ENCODE assay signal across 7 cellular contexts in genomic region chr17:17681744-17682292, GRCh38. TPM values are rescaled to one million over a fixed set of nuclear protein-coding genes. Genes with fewer than 3 reads are reported as not detected.
DNase-seq lines count a peak whose midpoint lies in the region; ATAC-seq and TF ChIP-seq lines count a peak whose summit lies in the region.

No MANE protein-coding gene starts in this region.

- peak; percentile 12 for ATAC-seq in GM18868 (IDR thresholded peaks at IDR 0.05; ENCODE audit: unreplicated experiment)
- peak; percentile 28 for ATAC-seq in HG02981 (IDR thresholded peaks at IDR 0.05; ENCODE audit: unreplicated experiment)
- peak; percentile 8 for ATAC-seq in memory B cell (ENCODE audit: low read depth)

- H3K27me3 Mint-ChIP-seq in memory B cell, result peaks cover 5% of the 10 kb centered on the region

- H3K4me3 ChIP-seq in dorsolateral prefrontal cortex, result peak overlapping the region; percentile 43 to 92 (median 78)

- TF ChIP-seq CTCF in dorsolateral prefrontal cortex (IDR thresholded peaks at IDR 0.05 in 54 of 56, conservative IDR thresholded peaks at IDR 0.05 in 2 of 56; ENCODE audit: low read depth in 1 of 56, partially characterized antibody in 56 of 56), result peak in 10 of 56 donors; percentile 2 to 22 (median 8)

- no peaks in the 10 kb centered on the region for H3K36me3 Mint-ChIP-seq in memory B cell

- peaks cover 24% of the 10 kb centered on the region for H3K4me1 Mint-ChIP-seq in memory B cell

- intact Hi-C loops in dorsolateral prefrontal cortex (cut with DNase I), result loop anchor here (2.0 to 5.0 kb wide), 10 partner anchors 40 to 360 kb away; no protein-coding TSS in a partner anchor

- peak overlapping the region in 58 of 59 donors; percentile 53 to 97 (median 90) for H3K27ac ChIP-seq in dorsolateral prefrontal cortex
- H3K27ac ChIP-seq in substantia nigra (ENCODE audit: low read depth, low read length, poor library complexity, severe bottlenecking), result peak overlapping the region; percentile 71

- DNase-seq in UCSD-AML1 (lab: John Stamatoyannopoulos, UW; ENCODE audit: unreplicated experiment) (peak; percentile 63), dorsolateral prefrontal cortex (peak in 2 of 10 donors; percentile 51 to 63), memory B cell (ENCODE audit: low spot score in 2 of 2) (peak; percentile 24 to 63), substantia nigra (lab: John Stamatoyannopoulos, UW) (peak in 23 of 49 donors; percentile 37 to 65 (median 52)), HT-29 (ENCODE audit: low spot score) (no peak)

- H3K27ac Mint-ChIP-seq in memory B cell, result peak overlapping the region; percentile 93

- no peaks in the 10 kb centered on the region for H3K9me3 Mint-ChIP-seq in memory B cell

- H3K27me3 ChIP-seq in dorsolateral prefrontal cortex, result no peaks in the 10 kb centered on the region

- H3K4me3 Mint-ChIP-seq in memory B cell, result peak overlapping the region; percentile 88

RNA-seq across cellular contexts. Expression of gene RAI1, which starts 0.6 kb away (rescaled TPM):
- 10 to 100 TPM; 36.4 to 86.1 (median 56.3) TPM for total RNA-seq in dorsolateral prefrontal cortex
- total RNA-seq in HT-29 (2014; rRNA removed; shearing (Covaris generic)), result 35.4 and 37.8 TPM in 2 replicates
